ENCODE assay signal across 7 cellular contexts in the genomic region with DNA sequence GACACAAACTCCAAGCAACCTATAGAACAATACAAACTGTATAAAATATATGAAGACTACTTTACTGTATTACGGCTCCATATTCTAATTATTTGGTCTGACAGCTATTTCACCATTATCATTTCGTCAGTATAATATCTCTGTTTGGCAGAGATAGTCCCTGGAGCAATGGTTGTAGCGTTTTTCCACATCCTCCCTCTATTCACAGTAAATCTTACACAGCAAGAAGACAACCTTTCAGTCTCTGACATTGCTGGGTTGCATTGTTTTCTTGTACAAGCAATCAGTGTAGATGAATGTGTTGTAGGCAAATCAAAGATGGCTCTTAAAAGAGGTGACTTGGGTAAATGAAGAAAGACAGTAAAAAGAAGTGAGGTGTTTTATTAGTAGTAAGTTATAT.
"Had no signal": no experiment of that assay in that cellular context is flagged by ENCODE, and none has a peak within 500 bp of the region (broad histone marks: within the 10 kb centered on the region; RNA-seq: fewer than 3 reads in every experiment).

No MANE protein-coding gene starts in this region.

- DNase-seq: IMR-90, KBM-7, KG1 had no signal

- H3K4me3 ChIP-seq: K562 had no signal

- FAIRE-seq: HepG2, HTR-8/SVneo, K562 had no signal

- H3K27ac ChIP-seq: HL-60 had no signal

- ATAC-seq: HepG2, K562 had no signal
